Comparison of ENCODE assay signal across 6 cellular contexts in genomic region chr17:2199386-2199785, GRCh38.
A peak's percentile ranks its signal among the peaks of the same experiment; 100 is the strongest.
DNase-seq lines count a peak whose midpoint lies in the region; FAIRE-seq and TF ChIP-seq lines count a peak whose summit lies in the region.
"Not testable (repeated sequence)": the region's sequence is repeated elsewhere in the genome, so short reads cannot be mapped to it uniquely, and the experiment has no call there.

No MANE protein-coding gene starts in this region.

- WGBS in smooth muscle cell (ENCODE audit: low lambda C conversion rate) = 99% methylated on average over 8 of the region's 8 CpGs

- H3K27ac ChIP-seq in SJSA1 = peak overlapping the region; percentile 54
- H3K27ac ChIP-seq in astrocyte (ENCODE audit: low read depth, low read length) = peak overlapping the region; percentile 81
- H3K27ac ChIP-seq in smooth muscle cell (ENCODE audit: low read depth) = peak overlapping the region; percentile 52

- H3K79me2 ChIP-seq in astrocyte (ENCODE audit: insufficient read depth, low read length) = peaks cover 22% of the 10 kb centered on the region
- not testable (repeated sequence) for H3K79me2 ChIP-seq in smooth muscle cell (ENCODE audit: low read depth)

- not testable (repeated sequence) for DNase-seq in HFFc6; SJSA1 (ENCODE audit: low read depth in 1 of 2, low spot score in 2 of 2); astrocyte (ENCODE audit: low read depth); chondrocyte (ENCODE audit: low spot score); mesothelial cell of epicardium (ENCODE audit: low spot score in 2 of 2, unreplicated experiment in 2 of 2); smooth muscle cell (lab: John Stamatoyannopoulos, UW; ENCODE audit: unreplicated experiment)

- H3K4me3 Mint-ChIP-seq in HFFc6 = peak overlapping the region; percentile 72
- not testable (repeated sequence) for H3K4me3 Mint-ChIP-seq in astrocyte (ENCODE audit: unreplicated experiment); chondrocyte (ENCODE audit: unreplicated experiment); mesothelial cell of epicardium

- H3K36me3 ChIP-seq in SJSA1; astrocyte (ENCODE audit: insufficient read depth, low read length); smooth muscle cell (ENCODE audit: low read depth): not testable (repeated sequence)

- H3K4me1 ChIP-seq in SJSA1 (replicated peaks) = peaks cover 31% of the 10 kb centered on the region
- H3K4me1 ChIP-seq in astrocyte (ENCODE audit: insufficient read depth, low read length) = peaks cover 11% of the 10 kb centered on the region
- not testable (repeated sequence) for H3K4me1 ChIP-seq in smooth muscle cell (ENCODE audit: low read depth)

- H3K27me3 Mint-ChIP-seq in HFFc6 (ENCODE audit: insufficient read depth); astrocyte (ENCODE audit: low read depth, unreplicated experiment); chondrocyte (ENCODE audit: low read depth); mesothelial cell of epicardium (ENCODE audit: low read depth): not testable (repeated sequence)

- not testable (repeated sequence) for H3K9me3 ChIP-seq in SJSA1 (replicated peaks); astrocyte (ENCODE audit: insufficient read depth, low read depth, low read length); smooth muscle cell (replicated peaks; ENCODE audit: low read depth)

- not testable (repeated sequence) for H3F3A ChIP-seq in smooth muscle cell (ENCODE audit: low read depth)

- not testable (repeated sequence) for H3K4me3 ChIP-seq in SJSA1; astrocyte (ENCODE audit: insufficient read depth, low read depth, low read length); smooth muscle cell

- TF ChIP-seq CTCF in HFFc6 (IDR thresholded peaks at IDR 0.05); astrocyte (IDR thresholded peaks at IDR 0.05; ENCODE audit: insufficient read depth, low read depth, low read length); chondrocyte (IDR thresholded peaks at IDR 0.05); mesothelial cell of epicardium (IDR thresholded peaks at IDR 0.05; ENCODE audit: unreplicated experiment); smooth muscle cell (IDR thresholded peaks at IDR 0.05; ENCODE audit: borderline replicate concordance, insufficient read depth, poor library complexity, severe bottlenecking): not testable (repeated sequence)

- not testable (repeated sequence) for H3K9me3 Mint-ChIP-seq in HFFc6; astrocyte (ENCODE audit: unreplicated experiment); chondrocyte (ENCODE audit: low read depth); mesothelial cell of epicardium

- H4K20me1 ChIP-seq in astrocyte (ENCODE audit: insufficient read depth, low read length); smooth muscle cell (ENCODE audit: low read depth): not testable (repeated sequence)

- FAIRE-seq in astrocyte (lab: Jason Lieb, UNC) = not testable (repeated sequence)

- H3K9ac ChIP-seq in astrocyte (ENCODE audit: low read length) = peak overlapping the region; percentile 66
- not testable (repeated sequence) for H3K9ac ChIP-seq in smooth muscle cell (ENCODE audit: low read depth)

- not testable (repeated sequence) for H3K27me3 ChIP-seq in SJSA1 (replicated peaks); astrocyte (ENCODE audit: insufficient read depth, low read length); smooth muscle cell (ENCODE audit: low read depth)

- peak overlapping the region; percentile 73 for H3K27ac Mint-ChIP-seq in HFFc6
- H3K27ac Mint-ChIP-seq in astrocyte (ENCODE audit: unreplicated experiment) = peak overlapping the region; percentile 38
- peak overlapping the region; percentile 67 for H3K27ac Mint-ChIP-seq in chondrocyte (ENCODE audit: unreplicated experiment)
- peak overlapping the region; percentile 76 for H3K27ac Mint-ChIP-seq in mesothelial cell of epicardium

- peaks cover 30% of the 10 kb centered on the region for H3K36me3 Mint-ChIP-seq in HFFc6 (ENCODE audit: low read depth)
- peaks cover 11% of the 10 kb centered on the region for H3K36me3 Mint-ChIP-seq in astrocyte (ENCODE audit: low read depth, unreplicated experiment)
- not testable (repeated sequence) for H3K36me3 Mint-ChIP-seq in chondrocyte (ENCODE audit: low read depth)
- peaks cover 16% of the 10 kb centered on the region for H3K36me3 Mint-ChIP-seq in mesothelial cell of epicardium

- peaks cover 42% of the 10 kb centered on the region for H3K4me1 Mint-ChIP-seq in HFFc6 (ENCODE audit: low read depth)
- H3K4me1 Mint-ChIP-seq in astrocyte (ENCODE audit: low read depth, unreplicated experiment) = peaks cover 23% of the 10 kb centered on the region
- peaks cover 22% of the 10 kb centered on the region for H3K4me1 Mint-ChIP-seq in chondrocyte (ENCODE audit: low read depth)
- peaks cover 46% of the 10 kb centered on the region for H3K4me1 Mint-ChIP-seq in mesothelial cell of epicardium

- H2AFZ ChIP-seq in astrocyte (ENCODE audit: low read depth, low read length); smooth muscle cell (ENCODE audit: low read depth): not testable (repeated sequence)

- peak overlapping the region; percentile 49 for H3K4me2 ChIP-seq in astrocyte (ENCODE audit: low read length)
- H3K4me2 ChIP-seq in smooth muscle cell = not testable (repeated sequence)
